Comparison of ENCODE assay signal across 8 cellular contexts in genomic region chr11:64449381-64450167, GRCh38.
DNase-seq lines count a peak whose midpoint lies in the region; ATAC-seq and TF ChIP-seq lines count a peak whose summit lies in the region.

No MANE protein-coding gene starts in this region.

- WGBS in adrenal gland, 4 donors = 19 to 24% (median 22%) methylated on average over 15 to 31 of the region's 31 CpGs
- 20 to 23% (median 20%) methylated on average over 30 to 31 of the region's 31 CpGs for WGBS in psoas muscle, 3 donors

- H3K4me1 Mint-ChIP-seq in T-cell = peaks cover 15 to 19% (median 18%) of the 10 kb centered on the region in 3 donors

- H3K27ac Mint-ChIP-seq in T-cell = no peak overlapping the region

- peak overlapping the region; percentile 79 to 86 (median 81) for H3K4me3 Mint-ChIP-seq in T-cell

- H3K4me3 ChIP-seq in AG04450 (ENCODE audit: low read depth, low read length) (no peak overlapping the region), adrenal gland (peak overlapping the region in 1 of 4 donors; percentile 39), right atrium auricular region (peak overlapping the region in 1 of 2 donors; percentile 40), psoas muscle (peak overlapping the region; percentile 57), uterus (peak overlapping the region; percentile 27)

- peaks cover 35% of the 10 kb centered on the region for H3K27me3 ChIP-seq in AG04450 (ENCODE audit: control insufficient read depth, insufficient read depth, low read length)
- no peaks in the 10 kb centered on the region for H3K27me3 ChIP-seq in adrenal gland
- no peaks in the 10 kb centered on the region for H3K27me3 ChIP-seq in right atrium auricular region
- peaks cover 0 to 7% (median 0%) of the 10 kb centered on the region in 3 donors for H3K27me3 ChIP-seq in psoas muscle (ENCODE audit: insufficient read depth in 3 of 3, low read length in 2 of 3)
- no peaks in the 10 kb centered on the region for H3K27me3 ChIP-seq in uterus

- no peak for TF ChIP-seq POLR2A in adrenal gland (IDR thresholded peaks at IDR 0.05)
- TF ChIP-seq POLR2A in uterus (IDR thresholded peaks at IDR 0.05) = no peak

- POLR2A ChIA-PET in AG04450 (lab: Yijun Ruan, JAX) = no interaction called here
- POLR2A ChIA-PET in T-cell (lab: Charles Lee) = interaction anchor here in 1 of 2 donors (0.6 kb wide), 1 partner anchor 597 kb away, joined by 3 read pairs; no protein-coding TSS in a partner anchor

- H3K4me1 ChIP-seq in adrenal gland (replicated peaks in 1 of 2) (peaks cover 3 to 17% of the 10 kb centered on the region in 2 donors), right atrium auricular region (peaks cover 0 to 14% of the 10 kb centered on the region in 2 donors), psoas muscle (peaks cover 17% of the 10 kb centered on the region), uterus (peaks cover 0 to 15% of the 10 kb centered on the region in 2 donors)

- CTCF ChIA-PET in AG04450 (lab: Charles Lee) (interaction anchor here (0.6 to 2.5 kb wide), 39 partner anchors 9 to 1580 kb away, joined by 3 to 36 read pairs (median 5); partner anchors contain the start of genes PRDX5 and TRMT112), T-cell (lab: Charles Lee) (interaction anchor here in 1 of 2 donors (0.6 to 1.1 kb wide), 3 partner anchors 89 to 771 kb away, joined by 3 read pairs; partner anchors contain the start of gene DNAJC4)

- peak; percentile 85 for TF ChIP-seq CTCF in AG04450 (IDR thresholded peaks at IDR 0.05; ENCODE audit: low read depth, low read length)
- TF ChIP-seq CTCF in adrenal gland (IDR thresholded peaks at IDR 0.05) = peak; percentile 51 to 71 (median 63)
- TF ChIP-seq CTCF in right atrium auricular region (IDR thresholded peaks at IDR 0.05) = peak; percentile 40 to 77
- peak; percentile 67 for TF ChIP-seq CTCF in psoas muscle (IDR thresholded peaks at IDR 0.05)
- TF ChIP-seq CTCF in uterus (IDR thresholded peaks at IDR 0.05) = peak; percentile 45 to 75 (median 52)

- ATAC-seq in GM18868 (IDR thresholded peaks at IDR 0.05; ENCODE audit: unreplicated experiment) (peak; percentile 53), T-cell (replicated peaks in 1 of 4) (peak; percentile 87 to 93 (median 92)), psoas muscle (peak; percentile 69 to 86 (median 78))

- H3K27ac ChIP-seq in AG04450 (ENCODE audit: low read depth, low read length) = no peak overlapping the region
- H3K27ac ChIP-seq in adrenal gland = peak overlapping the region in 2 of 5 donors; percentile 48 to 74
- H3K27ac ChIP-seq in right atrium auricular region = no peak overlapping the region
- peak overlapping the region; percentile 65 for H3K27ac ChIP-seq in psoas muscle
- H3K27ac ChIP-seq in uterus = peak overlapping the region; percentile 36 to 46

- no peaks in the 10 kb centered on the region; the same call in 1 of the 2 replicates for H3K9me3 ChIP-seq in AG04450 (ENCODE audit: control insufficient read depth, insufficient read depth, low read length)
- no peaks in the 10 kb centered on the region for H3K9me3 ChIP-seq in adrenal gland (replicated peaks in 1 of 3)
- no peaks in the 10 kb centered on the region for H3K9me3 ChIP-seq in right atrium auricular region
- H3K9me3 ChIP-seq in psoas muscle = no peaks in the 10 kb centered on the region
- H3K9me3 ChIP-seq in uterus = no peaks in the 10 kb centered on the region

- no peak for DNase-seq in AG04450 (ENCODE audit: low read depth, low spot score)
- DNase-seq in NCI-H1092 (lab: John Stamatoyannopoulos, UW) = peak; percentile 29
- peak; percentile 36 to 76 (median 62) for DNase-seq in T-cell
- peak; percentile 45 to 77 (median 66) for DNase-seq in adrenal gland
- DNase-seq in right atrium auricular region (ENCODE audit: low spot score) = no peak
- peak; percentile 43 to 64 for DNase-seq in psoas muscle
- peak; percentile 34 to 35 for DNase-seq in uterus

- no peaks in the 10 kb centered on the region for H3K9me3 Mint-ChIP-seq in T-cell

- intact Hi-C loops in adrenal gland (cut with DNase I) (loop anchor here in 1 of 2 donors (10.0 kb wide), 1 partner anchor 205 kb away; no protein-coding TSS in a partner anchor), psoas muscle (cut with DNase I) (loop anchor here (2.0 to 10.0 kb wide), 2 partner anchors 203 to 275 kb away; partner anchors contain the start of gene NRXN2 (in 1 of the 2)), uterus (cut with DNase I; ENCODE audit: low total_unique reads) (loop anchor here (10.0 kb wide), 1 partner anchor 205 kb away; no protein-coding TSS in a partner anchor)

- H3K36me3 Mint-ChIP-seq in T-cell = no peaks in the 10 kb centered on the region

- H3K36me3 ChIP-seq in adrenal gland (replicated peaks in 1 of 2) (no peaks in the 10 kb centered on the region), right atrium auricular region (no peaks in the 10 kb centered on the region), psoas muscle (ENCODE audit: insufficient read depth in 1 of 2, low read depth in 1 of 2) (no peaks in the 10 kb centered on the region), uterus (no peaks in the 10 kb centered on the region)

- H3K27me3 Mint-ChIP-seq in T-cell = peaks cover 0 to 14% of the 10 kb centered on the region in 2 donors

Comparison
In these comparisons a context has a peak if more than half of its experiments do, and no peak if none do; other contexts are left out.
1. DNase-seq: peak in NCI-H1092 (single experiment), T-cell (34 of 34), adrenal gland (7 of 7), psoas muscle (2 of 2) and uterus (2 of 2); none in AG04450 (single experiment) and right atrium auricular region (single experiment).
2. H3K27ac ChIP-seq: peak in psoas muscle (single experiment) and uterus (2 of 2); none in AG04450 (single experiment) and right atrium auricular region (0 of 2).
3. Peak in every context shown above with its lines, with median percentiles within 50 percentile points of each other: CTCF ChIP-seq and ATAC-seq.